13 cellular contexts compared by ENCODE assay signal in genomic region chr2:86791574-86791973, GRCh38. TPM values are rescaled to one million over a fixed set of nuclear protein-coding genes. Genes with fewer than 3 reads are reported as not detected.
A peak's percentile ranks its signal among the peaks of the same experiment; 100 is the strongest.
DNase-seq lines count a peak whose midpoint lies in the region; ATAC-seq and TF ChIP-seq lines count a peak whose summit lies in the region.
"Had no signal": no experiment of that assay in that cellular context is flagged by ENCODE, and none has a peak within 500 bp of the region (broad histone marks: within the 10 kb centered on the region; RNA-seq: fewer than 3 reads in every experiment).

No MANE protein-coding gene starts in this region.

- ATAC-seq in activated CD8-positive, alpha-beta T cell treated with anti-CD3 and anti-CD28 coated beads, Interleukin-2, amount 10 ng/mL, durations not matched to agents 7 days and 5 days = peak; percentile 7
- ATAC-seq in memory B cell (ENCODE audit: low read depth) (no peak), HG03460 (IDR thresholded peaks at IDR 0.05; ENCODE audit: unreplicated experiment) (no peak), mucosa of descending colon (no peak)
- ATAC-seq: Right ventricle myocardium inferior had no signal

- H3K36me3 Mint-ChIP-seq in activated naive CD4-positive, alpha-beta T cell treated with anti-CD3 and anti-CD28 coated beads, Interleukin-2, amount 50 U/mL, for 24 hours = peaks cover 11% of the 10 kb centered on the region
- peaks cover 66% of the 10 kb centered on the region for H3K36me3 Mint-ChIP-seq in activated CD8-positive, alpha-beta T cell treated with anti-CD3 and anti-CD28 coated beads, Interleukin-2, amount 10 ng/mL, durations not matched to agents 7 days and 5 days (ENCODE audit: low read depth)
- H3K36me3 Mint-ChIP-seq in memory B cell = peaks cover 11% of the 10 kb centered on the region
- H3K36me3 Mint-ChIP-seq in type B pancreatic cell = no peaks in the 10 kb centered on the region

- peaks cover 49% of the 10 kb centered on the region for H3K27me3 Mint-ChIP-seq in activated naive CD4-positive, alpha-beta T cell treated with anti-CD3 and anti-CD28 coated beads, Interleukin-2, amount 50 U/mL, for 24 hours
- H3K27me3 Mint-ChIP-seq in activated CD8-positive, alpha-beta T cell treated with anti-CD3 and anti-CD28 coated beads, Interleukin-2, amount 10 ng/mL, durations not matched to agents 7 days and 5 days (ENCODE audit: low read depth) = no peaks in the 10 kb centered on the region
- H3K27me3 Mint-ChIP-seq in memory B cell (peaks cover 35% of the 10 kb centered on the region), type B pancreatic cell (peaks cover 87% of the 10 kb centered on the region)

- intact Hi-C loops in mucosa of descending colon (cut with DNase I, micrococcal nuclease) = no loop called here

- no peak overlapping the region for H3K27ac ChIP-seq in right atrium auricular region
- H3K27ac ChIP-seq: brain microvascular endothelial cell had no signal

- TF ChIP-seq CTCF in type B pancreatic cell (conservative IDR thresholded peaks at IDR 0.05) = no peak
- TF ChIP-seq CTCF in mucosa of descending colon (IDR thresholded peaks at IDR 0.05) = no peak
- no peak for TF ChIP-seq CTCF in right atrium auricular region (IDR thresholded peaks at IDR 0.05)

- H3K9me3 Mint-ChIP-seq in activated naive CD4-positive, alpha-beta T cell treated with anti-CD3 and anti-CD28 coated beads, Interleukin-2, amount 50 U/mL, for 24 hours = peaks cover 16% of the 10 kb centered on the region
- peaks cover 12% of the 10 kb centered on the region for H3K9me3 Mint-ChIP-seq in activated CD8-positive, alpha-beta T cell treated with anti-CD3 and anti-CD28 coated beads, Interleukin-2, amount 10 ng/mL, durations not matched to agents 7 days and 5 days (ENCODE audit: insufficient read depth)
- H3K9me3 Mint-ChIP-seq in memory B cell (peaks cover 13% of the 10 kb centered on the region), type B pancreatic cell (peaks cover 7% of the 10 kb centered on the region)

- peak overlapping the region; percentile 89 for H3K4me3 Mint-ChIP-seq in activated naive CD4-positive, alpha-beta T cell treated with anti-CD3 and anti-CD28 coated beads, Interleukin-2, amount 50 U/mL, for 24 hours
- peak overlapping the region; percentile 95 for H3K4me3 Mint-ChIP-seq in activated CD8-positive, alpha-beta T cell treated with anti-CD3 and anti-CD28 coated beads, Interleukin-2, amount 10 ng/mL, durations not matched to agents 7 days and 5 days
- H3K4me3 Mint-ChIP-seq in memory B cell = peak overlapping the region; percentile 81
- H3K4me3 Mint-ChIP-seq in type B pancreatic cell = peak overlapping the region; percentile 72

- POLR2A ChIA-PET in activated CD8-positive, alpha-beta T cell treated with anti-CD3 and anti-CD28 coated beads, Interleukin-2, amount 10 ng/mL, durations not matched to agents 7 days and 5 days (lab: Charles Lee) = interaction anchor here (0.6 to 9.9 kb wide), 15 partner anchors 8 to 754 kb away, joined by 3 to 329 read pairs (median 6); no protein-coding TSS in a partner anchor

- H3K9me3 ChIP-seq in mucosa of descending colon = peaks cover 6% of the 10 kb centered on the region
- peaks cover 4 to 12% of the 10 kb centered on the region in 2 donors for H3K9me3 ChIP-seq in right atrium auricular region

- H3K27ac Mint-ChIP-seq in activated naive CD4-positive, alpha-beta T cell treated with anti-CD3 and anti-CD28 coated beads, Interleukin-2, amount 50 U/mL, for 24 hours = no peak overlapping the region
- peak overlapping the region; percentile 99 for H3K27ac Mint-ChIP-seq in activated CD8-positive, alpha-beta T cell treated with anti-CD3 and anti-CD28 coated beads, Interleukin-2, amount 10 ng/mL, durations not matched to agents 7 days and 5 days
- H3K27ac Mint-ChIP-seq in memory B cell = no peak overlapping the region
- peak overlapping the region; percentile 19 for H3K27ac Mint-ChIP-seq in type B pancreatic cell

- H3K4me1 Mint-ChIP-seq in activated naive CD4-positive, alpha-beta T cell treated with anti-CD3 and anti-CD28 coated beads, Interleukin-2, amount 50 U/mL, for 24 hours = peaks cover 24% of the 10 kb centered on the region
- peaks cover 59% of the 10 kb centered on the region for H3K4me1 Mint-ChIP-seq in activated CD8-positive, alpha-beta T cell treated with anti-CD3 and anti-CD28 coated beads, Interleukin-2, amount 10 ng/mL, durations not matched to agents 7 days and 5 days (ENCODE audit: low read depth)
- H3K4me1 Mint-ChIP-seq in memory B cell = peaks cover 14% of the 10 kb centered on the region
- H3K4me1 Mint-ChIP-seq in type B pancreatic cell (ENCODE audit: unreplicated experiment) = peaks cover 9% of the 10 kb centered on the region

- peaks cover 19% of the 10 kb centered on the region for H3K4me1 ChIP-seq in mucosa of descending colon (ENCODE audit: low read depth)
- peaks cover 0 to 35% of the 10 kb centered on the region in 2 donors for H3K4me1 ChIP-seq in right atrium auricular region

- no peaks in the 10 kb centered on the region for H3K36me3 ChIP-seq in mucosa of descending colon (ENCODE audit: low read depth)
- no peaks in the 10 kb centered on the region for H3K36me3 ChIP-seq in right atrium auricular region
- H3K36me3 ChIP-seq: brain microvascular endothelial cell had no signal

- CTCF ChIA-PET in activated CD8-positive, alpha-beta T cell treated with anti-CD3 and anti-CD28 coated beads, Interleukin-2, amount 10 ng/mL, durations not matched to agents 7 days and 5 days (lab: Charles Lee) = interaction anchor here (0.9 to 19.7 kb wide), 6 partner anchors 16 to 169 kb away, joined by 3 to 243 read pairs (median 4); no protein-coding TSS in a partner anchor

- H3K4me3 ChIP-seq in mucosa of descending colon (no peak overlapping the region), right atrium auricular region (no peak overlapping the region)

- H3K27me3 ChIP-seq in right atrium auricular region = peaks cover 3 to 9% of the 10 kb centered on the region in 2 donors

- DNase-seq in activated naive CD4-positive, alpha-beta T cell treated with Interleukin-2 at 50 U/mL for 16 hours = no peak
- no peak for DNase-seq in activated CD8-positive, alpha-beta T cell treated with anti-CD3 and anti-CD28 coated beads, Interleukin-2, amount 10 ng/mL, durations not matched to agents 7 days and 5 days
- DNase-seq in memory B cell (ENCODE audit: low spot score in 2 of 2) (no peak), type B pancreatic cell (ENCODE audit: extremely low spot score, unreplicated experiment) (no peak), mucosa of descending colon (no peak), right atrium auricular region (ENCODE audit: low spot score) (no peak)
- DNase-seq: activated CD4-positive, alpha-beta T cell treated with anti-CD3 and anti-CD28 coated beads for 48 hours; kidney glomerular epithelial cell had no signal

RNA-seq across cellular contexts. Expression of gene CD8A, which starts 0.9 kb away (rescaled TPM):
- 100 to 1,000 TPM; 667 to 675 TPM for total RNA-seq in activated CD8-positive, alpha-beta T cell treated with anti-CD3 and anti-CD28 coated beads, Interleukin-2, amount 10 ng/mL, durations not matched to agents 7 days and 5 days
- total RNA-seq in type B pancreatic cell (ENCODE audit: low replicate concordance) = 0.17 and 0.34 TPM in 2 replicates
- 1 to 10 TPM; 4.1 to 9.1 (median 9.1) TPM for total RNA-seq in mucosa of descending colon
- total RNA-seq in right atrium auricular region = under 1 TPM; 0.39 to 0.52 TPM
- total RNA-seq: HT1080 had no signal

Comparison
In these comparisons a context has a peak if more than half of its experiments do, and no peak if none do; other contexts are left out.
1. H3K27ac Mint-ChIP-seq: peak in activated CD8-positive, alpha-beta T cell treated with anti-CD3 and anti-CD28 coated beads, Interleukin-2, amount 10 ng/mL, durations not matched to agents 7 days and 5 days (single experiment) and type B pancreatic cell (single experiment); none in activated naive CD4-positive, alpha-beta T cell treated with anti-CD3 and anti-CD28 coated beads, Interleukin-2, amount 50 U/mL, for 24 hours (single experiment) and memory B cell (single experiment).
2. RNA of gene CD8A, which starts 0.9 kb away (total RNA-seq): 667 to 675 TPM in activated CD8-positive, alpha-beta T cell treated with anti-CD3 and anti-CD28 coated beads, Interleukin-2, amount 10 ng/mL, durations not matched to agents 7 days and 5 days; 4.1 to 9.1 TPM in mucosa of descending colon, 0.39 to 0.52 TPM in right atrium auricular region and 0.17 to 0.34 TPM in type B pancreatic cell; every median in the first group is over 10 times any median in the second.
3. Peak in every context shown above with its lines, with median percentiles within 50 percentile points of each other: H3K4me3 Mint-ChIP-seq.